In genomic region chr13:106230450-106230849, GRCh38 we compare ENCODE assay signal across 21 cellular contexts.
A peak's percentile ranks its signal among the peaks of the same experiment; 100 is the strongest.
DNase-seq lines count a peak whose midpoint lies in the region; TF ChIP-seq lines count a peak whose summit lies in the region.
"Had no signal": no experiment of that assay in that cellular context is flagged by ENCODE, and none has a peak within 500 bp of the region (broad histone marks: within the 10 kb centered on the region; RNA-seq: fewer than 3 reads in every experiment).

No MANE protein-coding gene starts in this region.

- intact Hi-C loops in adrenal gland (cut with DNase I), result no loop called here

- no peaks in the 10 kb centered on the region for H3K27me3 Mint-ChIP-seq in endodermal cell (ENCODE audit: insufficient read depth)
- H3K27me3 Mint-ChIP-seq: activated B cell treated with CpG ODN at 0.5 μM for 24 hours; CD8-positive, alpha-beta memory T cell; naive B cell had no signal

- TF ChIP-seq CTCF in adrenal gland (IDR thresholded peaks at IDR 0.05) (no peak), endodermal cell (conservative IDR thresholded peaks at IDR 0.05) (no peak)

- H3K27ac ChIP-seq in adrenal gland (no peak overlapping the region), endodermal cell (ENCODE audit: low read depth, low read length) (no peak overlapping the region)
- H3K27ac ChIP-seq: 22Rv1 had no signal

- H3K9me3 ChIP-seq in adrenal gland (replicated peaks in 1 of 3) (peaks cover 0 to 6% (median 0%) of the 10 kb centered on the region in 3 donors), endodermal cell (ENCODE audit: control insufficient read depth, low read length) (no peaks in the 10 kb centered on the region)

- no peaks in the 10 kb centered on the region for H3K4me1 Mint-ChIP-seq in endodermal cell
- H3K4me1 Mint-ChIP-seq: activated B cell treated with CpG ODN at 0.5 μM for 24 hours; CD8-positive, alpha-beta memory T cell; naive B cell had no signal

- 37 to 92% (median 85%) methylated on average over 1 of the region's 1 CpG for WGBS in adrenal gland, 4 donors
- WGBS in endodermal cell (ENCODE audit: insufficient coverage in 1 of 2, insufficient read length in 1 of 2), 2 experiments, result 95 to 100% methylated on average over 1 of the region's 1 CpG

- H3K9ac ChIP-seq in endodermal cell (ENCODE audit: extremely low read depth, low read length, poor library complexity, severe bottlenecking), result no peak overlapping the region

- no peaks in the 10 kb centered on the region for H3K27me3 ChIP-seq in adrenal gland
- no peaks in the 10 kb centered on the region for H3K27me3 ChIP-seq in endodermal cell (ENCODE audit: control insufficient read depth, insufficient read depth, low read length, poor library complexity, severe bottlenecking)

- H3K36me3 Mint-ChIP-seq in endodermal cell (ENCODE audit: low read depth), result no peaks in the 10 kb centered on the region
- H3K36me3 Mint-ChIP-seq: CD8-positive, alpha-beta memory T cell; naive B cell had no signal

- no peak overlapping the region for H3K4me3 Mint-ChIP-seq in endodermal cell
- H3K4me3 Mint-ChIP-seq: activated B cell treated with CpG ODN at 0.5 μM for 24 hours; CD8-positive, alpha-beta memory T cell; naive B cell had no signal

- no peak for TF ChIP-seq POLR2A in adrenal gland (IDR thresholded peaks at IDR 0.05)

- H3K4me1 ChIP-seq in adrenal gland (replicated peaks in 1 of 2), result no peaks in the 10 kb centered on the region
- no peaks in the 10 kb centered on the region for H3K4me1 ChIP-seq in endodermal cell (ENCODE audit: control insufficient read depth, insufficient read depth, low read length)

- H3K9me3 Mint-ChIP-seq in endodermal cell, result peaks cover 3% of the 10 kb centered on the region

- no peaks in the 10 kb centered on the region for H3K36me3 ChIP-seq in adrenal gland (replicated peaks in 1 of 2)
- H3K36me3 ChIP-seq in endodermal cell (ENCODE audit: control insufficient read depth, insufficient read depth, low read length), result no peaks in the 10 kb centered on the region

- peak; percentile 4 for DNase-seq in NCI-H2029 treated with DMSO at 0.1 percent for 48 hours (lab: John Stamatoyannopoulos, UW)
- DNase-seq in NCI-H2029 (lab: John Stamatoyannopoulos, UW), result no peak
- DNase-seq in amniotic stem cell (lab: John Stamatoyannopoulos, UW), result peak; percentile 16
- peak; percentile 67 for DNase-seq in fibroblast of peridontal ligament (ENCODE audit: extremely low read depth)
- DNase-seq in effector CD4-positive, alpha-beta T cell, result no peak
- DNase-seq in adrenal gland, result no peak
- no peak for DNase-seq in SIG-M5 treated with dmso at 0.1 percent for 504 hours (lab: John Stamatoyannopoulos, UW; ENCODE audit: unreplicated experiment)
- DNase-seq in endodermal cell, result no peak
- DNase-seq: activated B cell treated with CpG ODN at 0.5 μM for 24 hours; activated gamma-delta T cell treated with Interleukin-2 at 50 U/mL for 16 hours; CD8-positive, alpha-beta memory T cell; GDM1; hypothalamus; left ventricle myocardium superior; MM.1S; naive B cell; NCI-H2081 treated with DMSO at 0.1 percent for 48 hours; NCI-H82; stimulated activated CD4-positive, alpha-beta T cell treated with anti-CD3 and anti-CD28 coated beads, Interleukin-15, amount 100 ng/mL, for 24 hours; T-helper 1 cell had no signal

- H3K4me3 ChIP-seq in adrenal gland (no peak overlapping the region), endodermal cell (ENCODE audit: low read length) (no peak overlapping the region)

- H3K27ac Mint-ChIP-seq in endodermal cell, result no peak overlapping the region
- H3K27ac Mint-ChIP-seq: activated B cell treated with CpG ODN at 0.5 μM for 24 hours; CD8-positive, alpha-beta memory T cell; naive B cell had no signal

Comparison
In these comparisons a context has a peak if more than half of its experiments do, and no peak if none do; other contexts are left out.
1. DNase-seq: peak in NCI-H2029 treated with DMSO at 0.1 percent for 48 hours (single experiment), amniotic stem cell (single experiment) and fibroblast of peridontal ligament (single experiment); none in NCI-H2029 (single experiment), effector CD4-positive, alpha-beta T cell (single experiment), adrenal gland (0 of 7), SIG-M5 treated with dmso at 0.1 percent for 504 hours (single experiment) and endodermal cell (single experiment).